In genomic region chr20:347640-348484, GRCh38 we compare ENCODE assay signal across 8 cellular contexts. TPM values are rescaled to one million over a fixed set of nuclear protein-coding genes. Genes with fewer than 3 reads are reported as not detected.
DNase-seq lines count a peak whose midpoint lies in the region; ATAC-seq, FAIRE-seq and TF ChIP-seq lines count a peak whose summit lies in the region.

No MANE protein-coding gene starts in this region.

- TF ChIP-seq POLR2A in GM12892 (IDR thresholded peaks at IDR 0.05; ENCODE audit: low read depth, low read length) (peak; percentile 44; the same call in 1 of the 2 replicates), adrenal gland (IDR thresholded peaks at IDR 0.05) (peak; percentile 47 to 69)

- FAIRE-seq in GM12892 (lab: Jason Lieb, UNC) = peak; percentile 91

- TF ChIP-seq CTCF in adrenal gland (IDR thresholded peaks at IDR 0.05) (no peak), osteoblast (IDR thresholded peaks at IDR 0.05; ENCODE audit: extremely low read depth, low read depth, low read length) (no peak)

- H3K4me1 ChIP-seq in adrenal gland (replicated peaks in 1 of 2) (peaks cover 0 to 11% of the 10 kb centered on the region in 2 donors), osteoblast (ENCODE audit: insufficient read depth, low read length) (peaks cover 12% of the 10 kb centered on the region), aorta (ENCODE audit: control insufficient read depth in 1 of 2, insufficient read depth in 2 of 2, low read length in 2 of 2) (peaks cover 0 to 2% of the 10 kb centered on the region in 2 donors)

- ATAC-seq in HG02623 (IDR thresholded peaks at IDR 0.05; ENCODE audit: unreplicated experiment) (peak; percentile 75), SK-N-SH treated with all-trans-retinoic acid at 6 μM for 48 hours (peak; percentile 84), Right ventricle myocardium superior (ENCODE audit: poor library complexity) (peak; percentile 90), aorta (ENCODE audit: low FRiP score) (peak; percentile 96)

- no peaks in the 10 kb centered on the region for H3K27me3 ChIP-seq in adrenal gland
- no peaks in the 10 kb centered on the region for H3K27me3 ChIP-seq in osteoblast (ENCODE audit: insufficient read depth, low read length)
- H3K27me3 ChIP-seq in aorta (ENCODE audit: control insufficient read depth in 1 of 2, insufficient read depth in 2 of 2, low read length in 1 of 2) = no peaks in the 10 kb centered on the region

- peak; percentile 95 for DNase-seq in GM12892 (ENCODE audit: insufficient read length)
- peak; percentile 92 for DNase-seq in NCI-H1092 treated with DMSO at 0.1 percent for 48 hours (lab: John Stamatoyannopoulos, UW)
- peak; percentile 95 to 98 (median 97) for DNase-seq in adrenal gland
- DNase-seq in Right ventricle myocardium superior = peak; percentile 94
- peak; percentile 99 for DNase-seq in osteoblast (ENCODE audit: insufficient read length, low spot score, missing footprints)
- DNase-seq in aorta = peak; percentile 94 to 96

- H3K4me2 ChIP-seq in osteoblast (ENCODE audit: insufficient read depth, low read length) = peak overlapping the region; percentile 84

- H3K9me3 ChIP-seq in adrenal gland (replicated peaks in 1 of 3) = no peaks in the 10 kb centered on the region
- H3K9me3 ChIP-seq in osteoblast (ENCODE audit: low read depth, low read length) = no peaks in the 10 kb centered on the region
- no peaks in the 10 kb centered on the region for H3K9me3 ChIP-seq in aorta (ENCODE audit: control insufficient read depth, low read length)

- H3K27ac ChIP-seq in adrenal gland (peak overlapping the region; percentile 57 to 96 (median 90)), osteoblast (ENCODE audit: low read depth, low read length) (peak overlapping the region; percentile 69), aorta (ENCODE audit: low read depth in 1 of 2, low read length in 2 of 2) (peak overlapping the region; percentile 30 to 34)

- WGBS in adrenal gland, 4 donors = 0 to 2% (median 1%) methylated on average over 20 to 61 of the region's 61 CpGs
- 0 to 1% methylated on average over 53 to 61 of the region's 61 CpGs for WGBS in aorta, 2 donors

- H4K20me1 ChIP-seq in osteoblast (ENCODE audit: insufficient read depth, low read length) = peaks cover 2% of the 10 kb centered on the region

- H3K36me3 ChIP-seq in adrenal gland (replicated peaks in 1 of 2) (peaks cover 0 to 18% of the 10 kb centered on the region in 2 donors), osteoblast (ENCODE audit: insufficient read depth, low read length) (peaks cover 23% of the 10 kb centered on the region), aorta (ENCODE audit: control insufficient read depth in 1 of 2, insufficient read depth in 2 of 2, low read length in 1 of 2) (no peaks in the 10 kb centered on the region)

- no peaks in the 10 kb centered on the region for H3K79me2 ChIP-seq in osteoblast (ENCODE audit: insufficient read depth, low read length)

- H3K4me3 ChIP-seq in adrenal gland = peak overlapping the region; percentile 9 to 73 (median 57)
- H3K4me3 ChIP-seq in osteoblast (ENCODE audit: insufficient read depth, low read length) = peak overlapping the region; percentile 86
- H3K4me3 ChIP-seq in aorta (ENCODE audit: low read length in 2 of 2) = peak overlapping the region; percentile 65 to 75

- intact Hi-C loops in adrenal gland (cut with DNase I) = no loop called here
- intact Hi-C loops in Right ventricle myocardium superior (cut with DNase I) = no loop called here
- intact Hi-C loops in aorta (cut with DNase I) = loop anchor here in 1 of 2 donors (2.0 to 5.0 kb wide), 2 partner anchors 23 to 194 kb away; partner anchors contain the start of genes CSNK2A1 and SOX12

- H2AFZ ChIP-seq in osteoblast (ENCODE audit: low read length) = peak overlapping the region; percentile 93

TF ChIP-seq in SK-N-SH treated with all-trans-retinoic acid at 6 μM for 48 hours, 23 proteins besides CTCF, POLR2A, EP300 and RAD21 (continues in another document):
- TF ChIP-seq PATZ1 (CRISPR knock-in tag; IDR thresholded peaks at IDR 0.05; ENCODE audit: borderline replicate concordance) (no peak), GLIS3 (CRISPR knock-in tag; IDR thresholded peaks at IDR 0.05) (no peak), BACH2 (CRISPR knock-in tag; IDR thresholded peaks at IDR 0.05; ENCODE audit: borderline replicate concordance) (no peak), CREB5 (CRISPR knock-in tag; IDR thresholded peaks at IDR 0.05; ENCODE audit: low read depth) (no peak), TOX (CRISPR knock-in tag; IDR thresholded peaks at IDR 0.05; ENCODE audit: borderline replicate concordance) (no peak), ZFP3 (CRISPR knock-in tag; IDR thresholded peaks at IDR 0.05) (no peak), ISL1 (CRISPR knock-in tag; IDR thresholded peaks at IDR 0.05) (no peak), CSDC2 (CRISPR knock-in tag; IDR thresholded peaks at IDR 0.05) (no peak), TCF4 (CRISPR knock-in tag; IDR thresholded peaks at IDR 0.05; ENCODE audit: borderline replicate concordance) (peak; percentile 32; the same call in 1 of the 2 replicates), ZC3H10 (CRISPR knock-in tag; IDR thresholded peaks at IDR 0.05) (no peak), RARB (CRISPR knock-in tag; IDR thresholded peaks at IDR 0.05) (no peak), POU6F1 (CRISPR knock-in tag; IDR thresholded peaks at IDR 0.05; ENCODE audit: borderline replicate concordance, low read depth) (no peak)

RNA-seq across cellular contexts. Expression of gene NRSN2, which starts 1.0 kb away (rescaled TPM):
- 7.4 TPM for polyA plus RNA-seq in GM12892 (2012; ENCODE audit: missing spikeins)
- total RNA-seq in adrenal gland (100 to 1,000 TPM in 2 of 8 donors, 10 to 100 TPM in 6; 45.5 to 146 (median 82.1) TPM), Right ventricle myocardium superior (14.5 TPM), osteoblast (39.5 and 49.6 TPM in 2 replicates), aorta (10 to 100 TPM; 31.0 to 38.0 TPM)
- polyA plus RNA-seq in adrenal gland (100 to 1,000 TPM in 2 of 3 donors, 10 to 100 TPM in 1; 70.0 to 263 (median 249) TPM), aorta (10 to 100 TPM; 12.0 to 40.6 TPM)

RNA-seq across cellular contexts. Expression of gene SOX12, which starts 22.5 kb away (rescaled TPM):
- 2.1 TPM for polyA plus RNA-seq in GM12892 (2012; ENCODE audit: missing spikeins)
- total RNA-seq in adrenal gland (10 to 100 TPM in 6 of 8 donors, 1 to 10 TPM in 2; 8.8 to 38.8 (median 13.9) TPM), Right ventricle myocardium superior (16.2 TPM), osteoblast (6.2 and 6.9 TPM in 2 replicates), aorta (10 to 100 TPM in 1 of 2 donors, 1 to 10 TPM in 1; 6.1 to 12.5 TPM)
- polyA plus RNA-seq in adrenal gland (10 to 100 TPM in 1 of 3 donors, 1 to 10 TPM in 2; 2.0 to 12.8 (median 5.4) TPM), aorta (1 to 10 TPM; 1.5 to 4.2 TPM)

RNA-seq across cellular contexts. Expression of gene TRIB3, which starts 32.7 kb away (rescaled TPM):
- polyA plus RNA-seq in GM12892 (2012; ENCODE audit: missing spikeins) = 10.5 TPM
- total RNA-seq in adrenal gland (10 to 100 TPM in 4 of 8 donors, 1 to 10 TPM in 4; 6.4 to 39.7 (median 11.0) TPM), Right ventricle myocardium superior (0.67 TPM), osteoblast (176 and 213 TPM in 2 replicates), aorta (1 to 10 TPM; 2.9 to 3.7 TPM)
- polyA plus RNA-seq in adrenal gland (10 to 100 TPM in 1 of 3 donors, 1 to 10 TPM in 2; 4.3 to 10.8 (median 5.3) TPM), aorta (1 to 10 TPM; 2.0 to 3.1 TPM)

RNA-seq across cellular contexts. Expression of gene ZCCHC3, which starts 50.5 kb away (rescaled TPM):
- polyA plus RNA-seq in GM12892 (2012; ENCODE audit: missing spikeins) = 14.4 TPM
- 10 to 100 TPM; 14.5 to 21.8 (median 17.3) TPM for total RNA-seq in adrenal gland
- polyA plus RNA-seq in adrenal gland = 10 to 100 TPM; 11.1 to 11.5 (median 11.5) TPM
- 11.8 TPM for total RNA-seq in Right ventricle myocardium superior
- 9.0 and 9.4 TPM in 2 replicates for total RNA-seq in osteoblast
- total RNA-seq in aorta = 10 to 100 TPM; 12.9 to 13.7 TPM
- polyA plus RNA-seq in aorta = 1 to 10 TPM; 7.7 to 9.3 TPM

RNA-seq across cellular contexts. Expression of gene C20orf96, which starts 57.3 kb away (rescaled TPM):
- polyA plus RNA-seq in GM12892 (2012; ENCODE audit: missing spikeins) = 8.5 TPM
- total RNA-seq in adrenal gland = 10 to 100 TPM in 1 of 8 donors, 1 to 10 TPM in 7; 2.7 to 20.2 (median 6.3) TPM
- 10 to 100 TPM in 1 of 3 donors, 1 to 10 TPM in 2; 5.3 to 13.7 (median 7.6) TPM for polyA plus RNA-seq in adrenal gland
- total RNA-seq in Right ventricle myocardium superior = 4.6 TPM
- total RNA-seq in osteoblast = 2.2 and 3.5 TPM in 2 replicates
- total RNA-seq in aorta = 10 to 100 TPM in 1 of 2 donors, 1 to 10 TPM in 1; 4.6 to 11.1 TPM
- 1 to 10 TPM; 5.3 to 5.6 TPM for polyA plus RNA-seq in aorta

Comparison
In these comparisons a context has a peak if more than half of its experiments do, and no peak if none do; other contexts are left out.
1. Peak in every context shown above with its lines: DNase-seq, ATAC-seq, H3K4me3 ChIP-seq and H3K27ac ChIP-seq.
2. H3K27ac ChIP-seq: peak in every context shown above with its lines; median percentile 90 in adrenal gland; 69 in osteoblast; 32 in aorta.